ENCODE assay signal across 21 cellular contexts in the genomic region with DNA sequence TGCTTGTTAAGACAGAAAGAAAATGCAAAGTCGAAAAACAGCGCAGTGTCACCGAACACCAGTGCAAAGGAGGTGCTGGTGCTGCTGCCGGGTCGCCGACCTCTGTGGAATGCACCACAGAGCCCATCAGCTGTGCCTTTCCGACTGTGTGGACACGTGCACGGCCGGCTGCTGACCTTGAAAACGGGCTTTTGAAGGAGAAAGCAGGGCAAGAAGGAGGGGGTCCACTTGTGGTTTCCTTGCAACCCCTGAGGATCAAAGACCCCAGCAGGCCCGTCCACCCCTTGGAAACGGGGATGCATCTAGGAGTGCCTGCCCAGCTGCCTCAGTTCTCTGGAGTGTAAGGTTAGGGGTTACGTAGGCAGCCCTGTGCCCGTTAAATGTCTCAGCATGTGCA. TPM values are rescaled to one million over a fixed set of nuclear protein-coding genes. Genes with fewer than 3 reads are reported as not detected.
DNase-seq lines count a peak whose midpoint lies in the region; ATAC-seq and TF ChIP-seq lines count a peak whose summit lies in the region.
"Had no signal": no experiment of that assay in that cellular context is flagged by ENCODE, and none has a peak within 500 bp of the region (broad histone marks: within the 10 kb centered on the region; RNA-seq: fewer than 3 reads in every experiment).

No MANE protein-coding gene starts in this region.

- no peak overlapping the region for H3K27ac ChIP-seq in RWPE2 (ENCODE audit: poor library complexity, severe bottlenecking)
- H3K27ac ChIP-seq in right lobe of liver, result no peak overlapping the region
- H3K27ac ChIP-seq in sigmoid colon, result no peak overlapping the region
- H3K27ac ChIP-seq in thyroid gland, result no peak overlapping the region

- H3K27me3 ChIP-seq in RWPE2 (ENCODE audit: insufficient read depth, poor library complexity, severe bottlenecking), result peaks cover 72% of the 10 kb centered on the region
- no peaks in the 10 kb centered on the region for H3K27me3 ChIP-seq in right lobe of liver
- peaks cover 0 to 6% (median 1%) of the 10 kb centered on the region in 3 donors for H3K27me3 ChIP-seq in sigmoid colon
- H3K27me3 ChIP-seq in thyroid gland, result no peaks in the 10 kb centered on the region
- H3K27me3 ChIP-seq: BE2C, MG63 had no signal

- peaks cover 18% of the 10 kb centered on the region for H3K27me3 Mint-ChIP-seq in glutamatergic neuron (ENCODE audit: unreplicated experiment)

- peak overlapping the region; percentile 66 for H3K27ac Mint-ChIP-seq in glutamatergic neuron (ENCODE audit: unreplicated experiment)
- H3K27ac Mint-ChIP-seq: CD4-positive, CD25-positive, alpha-beta regulatory T cell had no signal

- H3K36me3 ChIP-seq in RWPE2 (ENCODE audit: low read depth) (no peaks in the 10 kb centered on the region), right lobe of liver (no peaks in the 10 kb centered on the region), sigmoid colon (no peaks in the 10 kb centered on the region), thyroid gland (no peaks in the 10 kb centered on the region)
- H3K36me3 ChIP-seq: MG63 had no signal

- H3K4me3 ChIP-seq in RWPE2 (ENCODE audit: severe bottlenecking), result no peak overlapping the region
- H3K4me3 ChIP-seq in right lobe of liver, result no peak overlapping the region
- no peak overlapping the region for H3K4me3 ChIP-seq in sigmoid colon
- no peak overlapping the region for H3K4me3 ChIP-seq in thyroid gland (replicated peaks in 1 of 3)
- H3K4me3 ChIP-seq: K562, MG63 had no signal

- peaks cover 12% of the 10 kb centered on the region for H3K36me3 Mint-ChIP-seq in glutamatergic neuron (ENCODE audit: unreplicated experiment)
- H3K36me3 Mint-ChIP-seq: CD4-positive, CD25-positive, alpha-beta regulatory T cell had no signal

- no peak for TF ChIP-seq EP300 in sigmoid colon (IDR thresholded peaks at IDR 0.05)

- no peaks in the 10 kb centered on the region for H3K4me1 ChIP-seq in RWPE2 (ENCODE audit: insufficient read depth, poor library complexity, severe bottlenecking)
- H3K4me1 ChIP-seq in right lobe of liver, result peaks cover 0 to 5% (median 0%) of the 10 kb centered on the region in 4 donors
- peaks cover 0 to 9% (median 7%) of the 10 kb centered on the region in 4 donors for H3K4me1 ChIP-seq in sigmoid colon
- H3K4me1 ChIP-seq in thyroid gland, result peaks cover 0 to 14% of the 10 kb centered on the region in 2 donors

- peaks cover 60% of the 10 kb centered on the region for H3K4me1 Mint-ChIP-seq in glutamatergic neuron (ENCODE audit: low read depth, unreplicated experiment)

- TF ChIP-seq POLR2A in right lobe of liver (IDR thresholded peaks at IDR 0.05) (no peak), sigmoid colon (IDR thresholded peaks at IDR 0.05) (no peak), thyroid gland (IDR thresholded peaks at IDR 0.05) (no peak)

- intact Hi-C loops in right lobe of liver (cut with DNase I), result loop anchor here in 1 of 2 donors (5.0 kb wide), 1 partner anchor 261 kb away; no protein-coding TSS in a partner anchor
- intact Hi-C loops in sigmoid colon (cut with DNase I), result no loop called here
- intact Hi-C loops in thyroid gland (cut with DNase I), result no loop called here

- peak overlapping the region; percentile 34 for H3K4me3 Mint-ChIP-seq in glutamatergic neuron (ENCODE audit: unreplicated experiment)
- H3K4me3 Mint-ChIP-seq: CD4-positive, CD25-positive, alpha-beta regulatory T cell had no signal

- peaks cover 16% of the 10 kb centered on the region for H3K9me3 Mint-ChIP-seq in glutamatergic neuron (ENCODE audit: unreplicated experiment)

- TF ChIP-seq CTCF in RWPE2 (IDR thresholded peaks at IDR 0.05; ENCODE audit: poor library complexity, severe bottlenecking) (no peak), glutamatergic neuron (IDR thresholded peaks at IDR 0.05; ENCODE audit: partially characterized antibody, unreplicated experiment) (no peak), right lobe of liver (IDR thresholded peaks at IDR 0.05) (no peak), sigmoid colon (IDR thresholded peaks at IDR 0.05) (no peak), thyroid gland (IDR thresholded peaks at IDR 0.05) (no peak)

- DNase-seq in RWPE2 (ENCODE audit: low spot score), result peak; percentile 34
- DNase-seq in glutamatergic neuron, result peak; percentile 35
- DNase-seq in right lobe of liver, result peak in 2 of 3 donors; percentile 31 to 33
- peak; percentile 40 for DNase-seq in sigmoid colon
- DNase-seq in SW480 (ENCODE audit: low spot score), result no peak
- no peak for DNase-seq in dermis blood vessel endothelial cell
- no peak for DNase-seq in GM03348 (ENCODE audit: low spot score)
- DNase-seq in thyroid gland, result no peak
- DNase-seq: BE2C; CD4-positive, CD25-positive, alpha-beta regulatory T cell; COR-L47; DMS79; MG63; NCI-H1417 treated with DMSO at 0.1 percent for 48 hours; NCI-H187 treated with DMSO at 0.1 percent for 48 hours; NCI-H2107; NCI-H446 treated with DMSO at 0.1 percent for 48 hours; NCI-H526 treated with DMSO at 0.1 percent for 48 hours; SHP77 had no signal

- H3K9me3 ChIP-seq in RWPE2 (ENCODE audit: severe bottlenecking) (no peaks in the 10 kb centered on the region), right lobe of liver (no peaks in the 10 kb centered on the region), sigmoid colon (no peaks in the 10 kb centered on the region), thyroid gland (no peaks in the 10 kb centered on the region)
- H3K9me3 ChIP-seq: BE2C, MG63 had no signal

- 43% methylated on average over 8 of the region's 15 CpGs for WGBS in right lobe of liver (ENCODE audit: insufficient coverage, low coverage, low lambda C conversion rate, missing lambda C conversion rate)
- 81 to 85% methylated on average over 15 of the region's 15 CpGs for WGBS in sigmoid colon, 2 donors
- WGBS in thyroid gland, 2 donors, result 85 to 89% methylated on average over 15 of the region's 15 CpGs

- ATAC-seq in RWPE2 (ENCODE audit: low read depth) (no peak), right lobe of liver (no peak)
- ATAC-seq: K562 had no signal

RNA-seq across cellular contexts. Expression of a gene that starts 6.2 kb away (rescaled TPM):
- total RNA-seq in glutamatergic neuron (ENCODE audit: unreplicated experiment) (387 TPM), right lobe of liver (1 to 10 TPM; 1.1 to 5.9 (median 3.5) TPM), sigmoid colon (10 to 100 TPM; 13.3 to 19.3 (median 17.2) TPM), dermis blood vessel endothelial cell (6.5 and 17.2 TPM in 2 replicates), thyroid gland (10 to 100 TPM in 3 of 4 donors, 1 to 10 TPM in 1; 7.2 to 25.8 (median 17.4) TPM)
- 10 to 100 TPM in 1 of 3 donors, 1 to 10 TPM in 2; 1.2 to 13.6 (median 4.2) TPM for polyA plus RNA-seq in sigmoid colon
- total RNA-seq: CD4-positive, CD25-positive, alpha-beta regulatory T cell; K562; LHCN-M2 had no signal
- polyA plus RNA-seq: CD4-positive, CD25-positive, alpha-beta regulatory T cell; K562 had no signal

Comparison
In these comparisons a context has a peak if more than half of its experiments do, and no peak if none do; other contexts are left out.
1. DNase-seq: peak in RWPE2 (single experiment), glutamatergic neuron (single experiment), right lobe of liver (2 of 3) and sigmoid colon (single experiment); none in SW480 (single experiment), dermis blood vessel endothelial cell (single experiment), GM03348 (single experiment) and thyroid gland (0 of 2).
2. RNA of a gene that starts 6.2 kb away (total RNA-seq): 387 TPM in glutamatergic neuron (single experiment); 7.2 to 25.8 TPM in thyroid gland, 13.3 to 19.3 TPM in sigmoid colon, 6.5 to 17.2 TPM in dermis blood vessel endothelial cell and 1.1 to 5.9 TPM in right lobe of liver; every median in the first group is over 10 times any median in the second.